Comparison of ENCODE assay signal across 1 cellular context in the genomic region with DNA sequence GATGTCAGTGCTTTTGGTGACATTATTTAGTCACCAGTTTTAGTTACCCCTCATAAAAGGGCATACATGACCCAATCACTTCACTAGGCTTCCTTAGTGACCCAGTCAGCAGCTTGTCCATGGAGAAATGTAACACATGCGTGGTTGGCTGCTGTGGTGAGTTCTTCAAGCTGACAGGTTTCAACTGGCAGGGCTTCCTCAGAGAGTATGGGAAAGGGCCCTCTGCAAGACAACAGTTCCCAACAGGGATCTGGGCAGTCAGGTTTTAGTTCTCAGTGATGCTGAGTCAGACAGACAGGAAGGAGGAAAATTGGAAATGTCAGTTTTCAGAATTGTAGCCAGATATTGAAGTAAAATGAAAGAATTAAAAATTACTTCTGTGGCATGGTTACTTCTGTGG.
TF ChIP-seq lines count a peak whose summit lies in the region.

No MANE protein-coding gene starts in this region.

TF ChIP-seq in H1, 55 proteins besides CTCF, POLR2A, EP300 and RAD21:
- TF ChIP-seq ASH2L (IDR thresholded peaks at IDR 0.05; ENCODE audit: low read length) (no peak), PHF8 (conservative IDR thresholded peaks at IDR 0.05; ENCODE audit: low read depth, low read length) (no peak), BRCA1 (IDR thresholded peaks at IDR 0.05; ENCODE audit: low read depth, low read length) (no peak), GABPA (IDR thresholded peaks at IDR 0.05; ENCODE audit: borderline replicate concordance, insufficient read depth, low read length) (no peak), KDM5A (IDR thresholded peaks at IDR 0.05; ENCODE audit: low read length) (no peak), CBX5 (IDR thresholded peaks at IDR 0.05; ENCODE audit: low read depth, low read length) (no peak), POLR2AphosphoS5 (IDR thresholded peaks at IDR 0.05; ENCODE audit: low read depth, low read length) (no peak), YY1 (IDR thresholded peaks at IDR 0.05; ENCODE audit: low read depth, low read length) (no peak), CBX8 (IDR thresholded peaks at IDR 0.05; ENCODE audit: borderline replicate concordance, low read depth, low read length) (no peak)
